12 cellular contexts compared by ENCODE assay signal in genomic region chr1:235644693-235645305, GRCh38.
"Had no signal": no experiment of that assay in that cellular context is flagged by ENCODE, and none has a peak within 500 bp of the region (broad histone marks: within the 10 kb centered on the region; RNA-seq: fewer than 3 reads in every experiment).

No MANE protein-coding gene starts in this region.

- H3K4me3 ChIP-seq: coronary artery, heart left ventricle, thyroid gland, vagina had no signal

- DNase-seq: activated CD4-positive, alpha-beta T cell treated with anti-CD3 and anti-CD28 coated beads, Interleukin-2, amount 50 U/mL, for 48 hours; caudate nucleus; effector CD4-positive, alpha-beta T cell; foreskin melanocyte; heart left ventricle; posterior cingulate gyrus; small intestine; thyroid gland had no signal

- H3K4me3 Mint-ChIP-seq: activated naive CD4-positive, alpha-beta T cell treated with anti-CD3 and anti-CD28 coated beads, Interleukin-2, amount 50 U/mL, for 24 hours had no signal

- H3K27ac ChIP-seq: coronary artery, heart left ventricle, thyroid gland, vagina had no signal

- H3K27me3 ChIP-seq: thyroid gland, vagina had no signal

- H3K9me3 Mint-ChIP-seq: activated naive CD4-positive, alpha-beta T cell treated with anti-CD3 and anti-CD28 coated beads, Interleukin-2, amount 50 U/mL, for 24 hours had no signal

- ATAC-seq: activated CD4-positive, CD25-positive, alpha-beta regulatory T cell treated with anti-CD3 and anti-CD28 coated beads, Interleukin-2, amount 50 U/mL, for 24 hours had no signal

- H3K9me3 ChIP-seq: heart left ventricle, thyroid gland, vagina had no signal

- H3K36me3 ChIP-seq: heart left ventricle, thyroid gland, vagina had no signal
